In genomic region chr17:45584092-45585036, GRCh38 we compare ENCODE assay signal across 8 cellular contexts.
DNase-seq lines count a peak whose midpoint lies in the region; ATAC-seq lines count a peak whose summit lies in the region.

No MANE protein-coding gene starts in this region.

- ATAC-seq in GM19372 (IDR thresholded peaks at IDR 0.05; ENCODE audit: low read depth, unreplicated experiment) (peak; percentile 64), HG03469 (IDR thresholded peaks at IDR 0.05; ENCODE audit: unreplicated experiment) (peak; percentile 36)

- H3K36me3 Mint-ChIP-seq in activated CD4-positive, alpha-beta T cell treated with anti-CD3 and anti-CD28 coated beads, Interleukin-2, amount 10 ng/mL, durations not matched to agents 24 days and 14 days (ENCODE audit: low read depth): peaks cover 26% of the 10 kb centered on the region

- H3K9me3 Mint-ChIP-seq in activated CD4-positive, alpha-beta T cell treated with anti-CD3 and anti-CD28 coated beads, Interleukin-2, amount 10 ng/mL, durations not matched to agents 24 days and 14 days: no peaks in the 10 kb centered on the region

- peaks cover 46% of the 10 kb centered on the region for H3K4me1 Mint-ChIP-seq in activated CD4-positive, alpha-beta T cell treated with anti-CD3 and anti-CD28 coated beads, Interleukin-2, amount 10 ng/mL, durations not matched to agents 24 days and 14 days

- DNase-seq in ACHN (peak; percentile 75), mesenteric fat pad (ENCODE audit: low spot score) (peak; percentile 92), NCI-H187 (lab: John Stamatoyannopoulos, UW) (no peak)
- DNase-seq in activated CD4-positive, alpha-beta T cell treated with anti-CD3 and anti-CD28 coated beads, Interleukin-2, amount 10 ng/mL, durations not matched to agents 24 days and 14 days: peak; percentile 94
- peak; percentile 72 for DNase-seq in effector CD4-positive, alpha-beta T cell
- peak; percentile 47 to 53 for DNase-seq in stimulated activated CD8-positive, alpha-beta memory T cell treated with anti-CD3 and anti-CD28 coated beads, Interleukin-2, amount 100 ng/mL, for 1 hour (ENCODE audit: low read depth in 2 of 2)

- H3K27me3 Mint-ChIP-seq in activated CD4-positive, alpha-beta T cell treated with anti-CD3 and anti-CD28 coated beads, Interleukin-2, amount 10 ng/mL, durations not matched to agents 24 days and 14 days: no peaks in the 10 kb centered on the region

- H3K27ac Mint-ChIP-seq in activated CD4-positive, alpha-beta T cell treated with anti-CD3 and anti-CD28 coated beads, Interleukin-2, amount 10 ng/mL, durations not matched to agents 24 days and 14 days: peak overlapping the region; percentile 98

- intact Hi-C loops in activated CD4-positive, alpha-beta T cell treated with anti-CD3 and anti-CD28 coated beads, Interleukin-2, amount 10 ng/mL, durations not matched to agents 24 days and 14 days (cut with micrococcal nuclease): no loop called here

- peak overlapping the region; percentile 93 for H3K4me3 Mint-ChIP-seq in activated CD4-positive, alpha-beta T cell treated with anti-CD3 and anti-CD28 coated beads, Interleukin-2, amount 10 ng/mL, durations not matched to agents 24 days and 14 days

- in situ Hi-C loops in ACHN (cut with HindIII; ENCODE audit: low pct_ligation_motif_present, low pct_unique_long_range_greater_than_20kb, low sequenced_read_pairs): no loop called here

Comparison
In these comparisons a context has a peak if more than half of its experiments do, and no peak if none do; other contexts are left out.
1. DNase-seq: peak in ACHN (single experiment), activated CD4-positive, alpha-beta T cell treated with anti-CD3 and anti-CD28 coated beads, Interleukin-2, amount 10 ng/mL, durations not matched to agents 24 days and 14 days (single experiment), effector CD4-positive, alpha-beta T cell (single experiment), mesenteric fat pad (single experiment) and stimulated activated CD8-positive, alpha-beta memory T cell treated with anti-CD3 and anti-CD28 coated beads, Interleukin-2, amount 100 ng/mL, for 1 hour (2 of 2); none in NCI-H187 (0 of 2).